Comparison of ENCODE assay signal across 23 cellular contexts in genomic region chr6:154127638-154128037, GRCh38.
DNase-seq lines count a peak whose midpoint lies in the region; ATAC-seq and TF ChIP-seq lines count a peak whose summit lies in the region.
"Had no signal": no experiment of that assay in that cellular context is flagged by ENCODE, and none has a peak within 500 bp of the region (broad histone marks: within the 10 kb centered on the region; RNA-seq: fewer than 3 reads in every experiment).

No MANE protein-coding gene starts in this region.

- no peak overlapping the region for H3K4me3 ChIP-seq in choroid plexus epithelial cell (ENCODE audit: low read depth, low read length)
- H3K4me3 ChIP-seq in neural cell (ENCODE audit: low read length), result no peak overlapping the region
- H3K4me3 ChIP-seq: HAP-1, mucosa of descending colon, upper lobe of right lung had no signal

- H3F3A ChIP-seq in neural cell (ENCODE audit: insufficient read depth, low read length, poor library complexity, severe bottlenecking), result no peaks in the 10 kb centered on the region

- no peak overlapping the region for H3K27ac ChIP-seq in neural cell (ENCODE audit: low read length)
- H3K27ac ChIP-seq: upper lobe of right lung had no signal

- no peak for ATAC-seq in sciatic nerve
- ATAC-seq: activated CD8-positive, alpha-beta T cell treated with anti-CD3 and anti-CD28 coated beads for 36 hours; esophagus mucosa; left colon; mucosa of descending colon; upper lobe of right lung had no signal

- H3K79me2 ChIP-seq in neural cell (replicated peaks; ENCODE audit: insufficient read depth, low read length), result no peaks in the 10 kb centered on the region

- no peaks in the 10 kb centered on the region for H3K36me3 ChIP-seq in neural cell (ENCODE audit: insufficient read depth, low read length)
- H3K36me3 ChIP-seq: HAP-1, upper lobe of right lung had no signal

- TF ChIP-seq EP300 in neural cell (conservative IDR thresholded peaks at IDR 0.05; ENCODE audit: poor library complexity, severe bottlenecking), result no peak

- no peaks in the 10 kb centered on the region for H3K9me2 ChIP-seq in neural cell (ENCODE audit: insufficient read depth, low read length)

- DNase-seq in NCI-H1048 (lab: John Stamatoyannopoulos, UW), result peak; percentile 59
- DNase-seq in NCI-H526 (lab: John Stamatoyannopoulos, UW), result peak; percentile 91 to 92
- peak; percentile 6 for DNase-seq in choroid plexus epithelial cell (ENCODE audit: low read depth)
- DNase-seq in sciatic nerve (ENCODE audit: low spot score), result no peak
- no peak for DNase-seq in DMS 273 (lab: John Stamatoyannopoulos, UW; ENCODE audit: unreplicated experiment)
- DNase-seq in midbrain (lab: John Stamatoyannopoulos, UW), result no peak
- DNase-seq in mucosa of gallbladder (ENCODE audit: low spot score), result no peak
- DNase-seq: activated CD8-positive, alpha-beta T cell treated with anti-CD3 and anti-CD28 coated beads for 36 hours; activated naive CD4-positive, alpha-beta T cell; amygdala; CD8-positive, alpha-beta memory T cell; DMS79 treated with DMSO at 0.1 percent for 48 hours; hippocampal formation; Kasumi-1; left colon; mucosa of descending colon; NCI-H1105 treated with DMSO at 0.1 percent for 48 hours; retina; RPMI8226; upper lobe of right lung had no signal

- no peak overlapping the region for H3K4me2 ChIP-seq in neural cell (ENCODE audit: low read length)

- intact Hi-C loops in sciatic nerve (cut with DNase I), result no loop called here

- H4K20me1 ChIP-seq in neural cell (ENCODE audit: insufficient read depth), result no peaks in the 10 kb centered on the region

- no peak for TF ChIP-seq CTCF in choroid plexus epithelial cell (conservative IDR thresholded peaks at IDR 0.05; ENCODE audit: low read depth, low read length)
- TF ChIP-seq CTCF in neural cell (IDR thresholded peaks at IDR 0.05; ENCODE audit: poor library complexity, severe bottlenecking), result no peak

- no peaks in the 10 kb centered on the region for H3K9me3 ChIP-seq in neural cell (ENCODE audit: low read length)
- H3K9me3 ChIP-seq: HAP-1, mucosa of descending colon, upper lobe of right lung had no signal

- H3K9ac ChIP-seq in neural cell (ENCODE audit: low read length), result no peak overlapping the region

- H2AFZ ChIP-seq in neural cell (ENCODE audit: low read depth, low read length), result no peak overlapping the region

- no peaks in the 10 kb centered on the region for H3K27me3 ChIP-seq in neural cell (ENCODE audit: insufficient read depth, low read depth, low read length)
- H3K27me3 ChIP-seq: upper lobe of right lung had no signal

- no peak for TF ChIP-seq RAD21 in neural cell (conservative IDR thresholded peaks at IDR 0.05)

TF ChIP-seq in neural cell, 6 proteins besides CTCF, POLR2A, EP300 and RAD21:
- TF ChIP-seq EZH2 (IDR thresholded peaks at IDR 0.05; ENCODE audit: borderline replicate concordance, insufficient read depth, low read length, poor library complexity, severe bottlenecking) (no peak), REST (IDR thresholded peaks at IDR 0.05; ENCODE audit: borderline replicate concordance) (peak; percentile 71), SMC3 (conservative IDR thresholded peaks at IDR 0.05; ENCODE audit: poor library complexity) (no peak), MXI1 (conservative IDR thresholded peaks at IDR 0.05; ENCODE audit: poor library complexity, severe bottlenecking) (no peak)

Comparison
In these comparisons a context has a peak if more than half of its experiments do, and no peak if none do; other contexts are left out.
1. DNase-seq: peak in NCI-H1048 (single experiment), NCI-H526 (2 of 2) and choroid plexus epithelial cell (single experiment); none in sciatic nerve (single experiment), DMS 273 (single experiment), midbrain (single experiment) and mucosa of gallbladder (single experiment).